In the genomic region with DNA sequence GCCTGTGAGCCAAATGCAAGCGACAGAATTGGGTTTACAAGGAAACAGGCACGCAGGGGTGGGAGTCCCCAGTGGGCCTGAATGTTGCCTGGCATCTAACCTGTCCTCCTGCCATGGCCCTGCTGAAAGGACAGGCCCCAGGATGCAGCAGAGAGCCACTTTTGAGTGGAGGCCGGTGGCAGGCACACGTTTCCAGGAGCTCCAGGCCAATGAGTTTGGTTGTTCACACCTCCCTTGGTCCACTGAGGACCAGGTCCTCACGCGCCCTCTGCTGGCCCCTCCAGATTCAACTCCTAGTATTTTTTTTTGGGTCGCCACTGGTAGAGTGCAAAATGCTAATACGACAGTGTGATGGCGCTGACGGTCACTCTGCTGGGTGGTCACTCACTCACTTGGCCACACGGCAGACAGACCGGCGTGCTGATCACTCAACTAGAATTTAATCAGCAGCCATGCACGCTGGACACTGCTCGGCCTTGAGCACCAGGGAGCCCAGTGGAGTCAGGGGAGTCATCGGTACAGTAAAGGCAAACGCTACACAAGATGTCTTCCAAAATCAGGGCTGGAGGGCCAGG, we compare ENCODE assay signal across 8 cellular contexts.
DNase-seq lines count a peak whose midpoint lies in the region; ATAC-seq, FAIRE-seq and TF ChIP-seq lines count a peak whose summit lies in the region.

No MANE protein-coding gene starts in this region.

- H3K4me1 ChIP-seq in SJCRH30, result no peaks in the 10 kb centered on the region
- H3K4me1 ChIP-seq in heart left ventricle, result peaks cover 0 to 6% (median under 1%) of the 10 kb centered on the region in 12 donors
- no peaks in the 10 kb centered on the region for H3K4me1 ChIP-seq in gastrocnemius medialis

- ATAC-seq in heart left ventricle (peak in 3 of 4 donors; percentile 54 to 57 (median 55)), gastrocnemius medialis (no peak), GM21786 (IDR thresholded peaks at IDR 0.05; ENCODE audit: unreplicated experiment) (no peak), GM18511 (IDR thresholded peaks at IDR 0.05; ENCODE audit: unreplicated experiment) (no peak)

- FAIRE-seq in HTR-8/SVneo (lab: Jason Lieb, UNC), result peak; percentile 95

- no peaks in the 10 kb centered on the region for H3K36me3 ChIP-seq in SJCRH30
- H3K36me3 ChIP-seq in heart left ventricle, result peaks cover 0 to 22% (median 6%) of the 10 kb centered on the region in 9 donors
- H3K36me3 ChIP-seq in gastrocnemius medialis, result no peaks in the 10 kb centered on the region

- TF ChIP-seq POLR2A in heart left ventricle (IDR thresholded peaks at IDR 0.05) (no peak), gastrocnemius medialis (IDR thresholded peaks at IDR 0.05) (no peak)

- DNase-seq in GM10248 (ENCODE audit: extremely low spot score) (peak; percentile 83), HTR-8/SVneo (ENCODE audit: insufficient read length, low spot score) (peak; percentile 92), SJCRH30 (peak; percentile 65 to 78), heart left ventricle (peak in 4 of 5 donors; percentile 29 to 74 (median 46)), gastrocnemius medialis (no peak)
- peak; percentile 22 for DNase-seq in activated gamma-delta T cell treated with anti-CD3 and anti-CD28 coated beads, Interleukin-2, amount 50 U/mL, for 16 hours (ENCODE audit: low read depth)

- intact Hi-C loops in heart left ventricle (cut with DNase I), result loop anchor here in 5 of 10 donors (1.0 to 10.0 kb wide), 4 partner anchors 249 to 639 kb away; no protein-coding TSS in a partner anchor
- intact Hi-C loops in gastrocnemius medialis (cut with DNase I; ENCODE audit: low total_unique reads), result no loop called here

- in situ Hi-C loops in gastrocnemius medialis (cut with MboI; ENCODE audit: low sequenced_read_pairs in 4 of 4), result loop anchor here in 1 of 4 donors (25.0 kb wide), 1 partner anchor 637 kb away; no protein-coding TSS in a partner anchor

- CTCF ChIA-PET in GM10248 (lab: Yijun Ruan, JAX), result interaction anchor here (0.6 to 2.5 kb wide), 18 partner anchors 9 to 637 kb away, joined by 3 to 16 read pairs (median 6); no protein-coding TSS in a partner anchor

- no peak overlapping the region for H3K4me3 ChIP-seq in SJCRH30
- H3K4me3 ChIP-seq in heart left ventricle, result no peak overlapping the region
- no peak overlapping the region for H3K4me3 ChIP-seq in gastrocnemius medialis

- H3K9me3 ChIP-seq in SJCRH30 (replicated peaks) (no peaks in the 10 kb centered on the region), heart left ventricle (no peaks in the 10 kb centered on the region), gastrocnemius medialis (no peaks in the 10 kb centered on the region)

- WGBS in heart left ventricle, 4 donors, result 67 to 71% (median 67%) methylated on average over 17 of the region's 17 CpGs

- H3K27me3 ChIP-seq in SJCRH30 (peaks cover 27% of the 10 kb centered on the region), heart left ventricle (no peaks in the 10 kb centered on the region), gastrocnemius medialis (no peaks in the 10 kb centered on the region)

- peak; percentile 72 for TF ChIP-seq CTCF in GM10248 (IDR thresholded peaks at IDR 0.05; ENCODE audit: control extremely low read depth, extremely low read depth, low read depth, missing control alignments)
- TF ChIP-seq CTCF in heart left ventricle (IDR thresholded peaks at IDR 0.05), result peak; percentile 38 to 65 (median 58)
- TF ChIP-seq CTCF in gastrocnemius medialis (IDR thresholded peaks at IDR 0.05 in 4 of 5, conservative IDR thresholded peaks at IDR 0.05 in 1 of 5), result peak in 3 of 5 experiments; percentile 42 to 58 (median 44)

- POLR2A ChIA-PET in GM10248 (lab: Yijun Ruan, JAX), result no interaction called here

- H3K27ac ChIP-seq in SJCRH30, result no peak overlapping the region
- no peak overlapping the region for H3K27ac ChIP-seq in heart left ventricle
- no peak overlapping the region for H3K27ac ChIP-seq in gastrocnemius medialis

Comparison
In these comparisons a context has a peak if more than half of its experiments do, and no peak if none do; other contexts are left out.
1. DNase-seq: peak in GM10248 (single experiment), HTR-8/SVneo (single experiment), SJCRH30 (2 of 2), activated gamma-delta T cell treated with anti-CD3 and anti-CD28 coated beads, Interleukin-2, amount 50 U/mL, for 16 hours (single experiment) and heart left ventricle (4 of 5); none in gastrocnemius medialis (0 of 2).
2. ATAC-seq: peak in heart left ventricle (3 of 4); none in gastrocnemius medialis (0 of 2), GM21786 (single experiment) and GM18511 (single experiment).
3. Peak in every context shown above with its lines, with median percentiles within 50 percentile points of each other: CTCF ChIP-seq.